2 cellular contexts compared by ENCODE assay signal in the genomic region with DNA sequence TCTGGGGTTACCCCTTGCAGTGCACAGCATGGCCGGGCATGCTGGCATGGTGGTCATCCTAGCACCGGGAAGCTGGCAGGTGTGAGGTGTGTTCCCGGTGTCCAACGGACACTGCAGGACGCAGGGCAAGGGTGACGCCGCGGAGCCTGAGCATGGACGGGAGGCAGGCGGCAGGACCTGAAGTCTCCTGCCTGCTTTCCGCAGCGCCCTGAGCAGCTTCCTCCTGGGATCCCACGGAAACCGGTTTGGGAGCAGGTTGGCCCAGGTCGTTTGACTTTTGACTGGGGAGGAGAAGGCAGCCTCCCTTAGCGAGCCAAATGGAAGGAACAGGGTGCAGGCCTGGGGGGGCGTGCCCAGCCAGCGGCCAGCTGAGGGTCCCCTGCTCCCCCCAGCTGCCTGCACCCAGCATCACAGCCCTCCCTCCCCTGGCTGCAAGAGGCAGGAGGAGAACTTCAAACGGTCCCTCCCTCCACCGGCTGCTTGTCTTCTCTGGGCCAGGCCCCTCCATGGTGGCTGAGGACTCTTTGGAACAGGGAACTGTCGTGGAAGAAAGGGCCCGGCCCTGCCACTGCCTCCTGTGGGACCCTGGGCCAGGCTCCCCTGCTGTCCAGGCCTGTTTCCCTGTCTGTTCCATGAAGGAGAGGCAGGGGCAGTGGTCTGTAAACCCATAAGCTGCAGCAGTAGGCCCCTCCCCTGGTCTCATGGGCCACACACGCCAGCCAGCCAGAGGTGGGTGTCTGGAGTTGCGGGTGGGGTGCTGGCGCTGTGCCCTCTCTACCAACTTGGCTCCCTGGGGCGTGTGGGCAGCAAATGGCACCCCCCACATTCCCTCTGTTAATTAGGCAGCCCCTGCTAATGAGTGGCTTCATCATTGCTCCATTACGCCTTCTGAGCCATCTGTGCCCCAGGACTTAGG.
A peak's percentile ranks its signal among the peaks of the same experiment; 100 is the strongest.
TF ChIP-seq lines count a peak whose summit lies in the region.

No MANE protein-coding gene starts in this region.

TF ChIP-seq in A549, 52 proteins besides CTCF, POLR2A, EP300 and RAD21:
- TF ChIP-seq PHF8 (IDR thresholded peaks at IDR 0.05; ENCODE audit: borderline replicate concordance, low read depth) = no peak
- TF ChIP-seq EHF (CRISPR knock-in tag; IDR thresholded peaks at IDR 0.05) = no peak
- TF ChIP-seq TFCP2L1 (CRISPR knock-in tag; IDR thresholded peaks at IDR 0.05) = no peak
- no peak for TF ChIP-seq RFX5 (IDR thresholded peaks at IDR 0.05)
- TF ChIP-seq HOXB13 (CRISPR knock-in tag; IDR thresholded peaks at IDR 0.05; ENCODE audit: low read depth) = no peak
- no peak for TF ChIP-seq RCOR1 (IDR thresholded peaks at IDR 0.05; ENCODE audit: low read depth, low read length)
- no peak for TF ChIP-seq NPAS2 (CRISPR knock-in tag; IDR thresholded peaks at IDR 0.05; ENCODE audit: borderline replicate concordance)
- no peak for TF ChIP-seq ZC3H11A (IDR thresholded peaks at IDR 0.05)
- TF ChIP-seq FOSB (CRISPR knock-in tag; IDR thresholded peaks at IDR 0.05) = no peak
- no peak for TF ChIP-seq KDM1A (IDR thresholded peaks at IDR 0.05; ENCODE audit: low read depth)
- no peak for TF ChIP-seq POLR2AphosphoS2 (conservative IDR thresholded peaks at IDR 0.05; ENCODE audit: low read length)
- no peak for TF ChIP-seq JUNB (IDR thresholded peaks at IDR 0.05)
- TF ChIP-seq HOXA7 (CRISPR knock-in tag; IDR thresholded peaks at IDR 0.05) = no peak
- TF ChIP-seq, protein P1, sequence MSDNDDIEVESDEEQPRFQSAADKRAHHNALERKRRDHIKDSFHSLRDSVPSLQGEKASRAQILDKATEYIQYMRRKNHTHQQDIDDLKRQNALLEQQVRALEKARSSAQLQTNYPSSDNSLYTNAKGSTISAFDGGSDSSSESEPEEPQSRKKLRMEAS (IDR thresholded peaks at IDR 0.05) = no peak
- TF ChIP-seq ZFP36 (IDR thresholded peaks at IDR 0.05; ENCODE audit: borderline replicate concordance, partially characterized antibody) = no peak
- no peak for TF ChIP-seq BHLHE40 (IDR thresholded peaks at IDR 0.05; ENCODE audit: low read depth, low read length)
- TF ChIP-seq GATA3 (IDR thresholded peaks at IDR 0.05; ENCODE audit: borderline replicate concordance) = no peak
- TF ChIP-seq, protein P2, sequence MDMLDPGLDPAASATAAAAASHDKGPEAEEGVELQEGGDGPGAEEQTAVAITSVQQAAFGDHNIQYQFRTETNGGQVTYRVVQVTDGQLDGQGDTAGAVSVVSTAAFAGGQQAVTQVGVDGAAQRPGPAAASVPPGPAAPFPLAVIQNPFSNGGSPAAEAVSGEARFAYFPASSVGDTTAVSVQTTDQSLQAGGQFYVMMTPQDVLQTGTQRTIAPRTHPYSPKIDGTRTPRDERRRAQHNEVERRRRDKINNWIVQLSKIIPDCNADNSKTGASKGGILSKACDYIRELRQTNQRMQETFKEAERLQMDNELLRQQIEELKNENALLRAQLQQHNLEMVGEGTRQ (IDR thresholded peaks at IDR 0.05) = no peak
- no peak for TF ChIP-seq NR3C1 (IDR thresholded peaks at IDR 0.05)
- no peak for TF ChIP-seq CBX8 (IDR thresholded peaks at IDR 0.05)

TF ChIP-seq in H1, 55 proteins besides CTCF, POLR2A, EP300 and RAD21:
- TF ChIP-seq, protein P3, sequence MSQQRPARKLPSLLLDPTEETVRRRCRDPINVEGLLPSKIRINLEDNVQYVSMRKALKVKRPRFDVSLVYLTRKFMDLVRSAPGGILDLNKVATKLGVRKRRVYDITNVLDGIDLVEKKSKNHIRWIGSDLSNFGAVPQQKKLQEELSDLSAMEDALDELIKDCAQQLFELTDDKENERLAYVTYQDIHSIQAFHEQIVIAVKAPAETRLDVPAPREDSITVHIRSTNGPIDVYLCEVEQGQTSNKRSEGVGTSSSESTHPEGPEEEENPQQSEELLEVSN (IDR thresholded peaks at IDR 0.05) = 0 out of 2 replicates have a peak, but pooled peaks have one; percentile 11
- no peak for TF ChIP-seq PHF8 (conservative IDR thresholded peaks at IDR 0.05; ENCODE audit: low read depth, low read length)
- TF ChIP-seq NRF1 (IDR thresholded peaks at IDR 0.05; ENCODE audit: low read depth, low read length) = no peak
- no peak for TF ChIP-seq CTBP2 (IDR thresholded peaks at IDR 0.05; ENCODE audit: borderline replicate concordance, insufficient read depth, insufficient read length, low read length)
